Comparison of ENCODE assay signal across 9 cellular contexts in the genomic region with DNA sequence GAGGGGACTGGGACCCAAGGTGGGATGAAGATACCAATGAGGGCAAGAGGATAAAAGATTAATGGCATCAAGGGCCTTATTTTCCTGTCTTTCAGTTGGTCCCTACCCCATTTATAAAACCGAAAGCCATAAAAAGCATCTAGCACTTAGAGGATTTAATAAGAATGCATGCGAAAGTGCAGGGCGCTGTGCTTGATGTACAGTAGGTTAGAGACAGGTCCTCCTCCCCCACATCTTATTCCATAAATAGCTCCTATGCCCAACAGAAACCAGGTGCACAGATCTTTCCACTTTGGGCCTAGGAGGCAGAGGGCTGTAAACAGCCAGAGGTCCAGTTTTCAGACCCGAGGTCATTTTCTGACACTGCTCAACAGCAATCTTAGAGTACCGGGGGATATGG. TPM values are rescaled to one million over a fixed set of nuclear protein-coding genes. Genes with fewer than 3 reads are reported as not detected.
DNase-seq lines count a peak whose midpoint lies in the region; ATAC-seq, FAIRE-seq and TF ChIP-seq lines count a peak whose summit lies in the region.
"Had no signal": no experiment of that assay in that cellular context is flagged by ENCODE, and none has a peak within 500 bp of the region (broad histone marks: within the 10 kb centered on the region; RNA-seq: fewer than 3 reads in every experiment).

No MANE protein-coding gene starts in this region.

- H3K27me3 ChIP-seq in BLaER1, result no peaks in the 10 kb centered on the region
- no peaks in the 10 kb centered on the region for H3K27me3 ChIP-seq in NT2/D1 (ENCODE audit: insufficient read depth, insufficient read length)
- no peaks in the 10 kb centered on the region for H3K27me3 ChIP-seq in H1 (replicated peaks in 1 of 4; ENCODE audit: control insufficient read depth in 3 of 4, extremely low read depth in 1 of 4, insufficient read depth in 3 of 4, low read length in 3 of 4)

- peaks cover 4 to 21% of the 10 kb centered on the region in 2 experiments; a peak in 3 of 4 replicates for H3K79me2 ChIP-seq in H1 (ENCODE audit: control insufficient read depth in 1 of 2, insufficient read depth in 2 of 2, low read length in 2 of 2)

- H3K14ac ChIP-seq in H1 (ENCODE audit: insufficient read length), result no peak overlapping the region

- H3K79me1 ChIP-seq in H1 (ENCODE audit: low read depth, low read length), result peaks cover 14% of the 10 kb centered on the region

- H2BK5ac ChIP-seq in H1 (ENCODE audit: low read depth, low read length), result no peak overlapping the region

- CTCF ChIA-PET in H1 (lab: Charles Lee; ENCODE audit: partially characterized antibody) (interaction anchor here (0.6 to 2.6 kb wide), 3 partner anchors 11 to 269 kb away, joined by 3 to 16 read pairs (median 3); a partner anchor contains a TSS), HEK293T (lab: Yijun Ruan, JAX) (interaction anchor here (1.7 kb wide), 1 partner anchor 11 kb away, joined by 6 read pairs; no protein-coding TSS in a partner anchor)

- H3K4ac ChIP-seq in H1 (replicated peaks; ENCODE audit: insufficient read length, low read depth, low read length), result no peak overlapping the region

- H2AFZ ChIP-seq in H1 (ENCODE audit: low read length), result no peak overlapping the region

- ATAC-seq in GM21515 (IDR thresholded peaks at IDR 0.05; ENCODE audit: unreplicated experiment), result no peak

- peak overlapping the region; percentile 83 for H3K4me3 ChIP-seq in BLaER1
- H3K4me3 ChIP-seq in NT2/D1 (ENCODE audit: insufficient read length, low read depth), result peak overlapping the region; percentile 77
- peak overlapping the region; percentile 71 to 96 (median 84) for H3K4me3 ChIP-seq in H1 (ENCODE audit: extremely low read depth in 1 of 4, insufficient read depth in 2 of 4, low read depth in 3 of 4, low read length in 4 of 4)

- TF ChIP-seq POLR2A in H1 (IDR thresholded peaks at IDR 0.05; ENCODE audit: control extremely low read depth in 1 of 2, low read depth in 2 of 2, low read length in 2 of 2), result no peak

- H3K18ac ChIP-seq in H1 (ENCODE audit: extremely low read depth, low read length), result no peak overlapping the region; the same call in 1 of the 2 replicates

- peaks cover 16% of the 10 kb centered on the region for H4K20me1 ChIP-seq in BLaER1
- H4K20me1 ChIP-seq in H1 (replicated peaks in 1 of 2; ENCODE audit: control insufficient read depth in 1 of 2, insufficient read depth in 2 of 2, low read length in 2 of 2), result peaks cover 8% of the 10 kb centered on the region in 2 experiments

- H3K36me3 Mint-ChIP-seq in nephron (ENCODE audit: low read depth), result peaks cover 19% of the 10 kb centered on the region

- H3K9me3 ChIP-seq in BLaER1 (no peaks in the 10 kb centered on the region), NT2/D1 (ENCODE audit: insufficient read depth, low read length) (no peaks in the 10 kb centered on the region), H1 (ENCODE audit: insufficient read depth in 2 of 2, low read depth in 1 of 2, low read length in 1 of 2) (no peaks in the 10 kb centered on the region)

- no peak for TF ChIP-seq RAD21 in H1 (IDR thresholded peaks at IDR 0.05 in 1 of 2, conservative IDR thresholded peaks at IDR 0.05 in 1 of 2; ENCODE audit: low read depth in 2 of 2, low read length in 2 of 2)

- H3K9ac ChIP-seq in BLaER1 (peak overlapping the region; percentile 96), NT2/D1 (ENCODE audit: insufficient read length, low read depth) (peak overlapping the region; percentile 86), H1 (replicated peaks in 1 of 4; ENCODE audit: extremely low read depth in 1 of 4, low read depth in 3 of 4, low read length in 3 of 4) (no peak overlapping the region)

- TF ChIP-seq CTCF in H1 (IDR thresholded peaks at IDR 0.05; ENCODE audit: control extremely low read depth in 1 of 3, insufficient read depth in 1 of 3, low read depth in 1 of 3, low read length in 3 of 3) (no peak), nephron (IDR thresholded peaks at IDR 0.05; ENCODE audit: unreplicated experiment in 3 of 3) (no peak)

- no peak overlapping the region for H4K91ac ChIP-seq in H1 (replicated peaks; ENCODE audit: insufficient read length, low read length)

- H2BK120ac ChIP-seq in H1 (replicated peaks; ENCODE audit: low read depth, low read length), result no peak overlapping the region

- H4K8ac ChIP-seq in H1 (ENCODE audit: extremely low read depth, insufficient read depth, low read length), result no peak overlapping the region

- peak overlapping the region; percentile 73 to 93 (median 89) for H3K27ac Mint-ChIP-seq in nephron

- H3K4me2 ChIP-seq in BLaER1 (peak overlapping the region; percentile 95), H1 (ENCODE audit: insufficient read depth in 1 of 2, low read depth in 2 of 2, low read length in 2 of 2) (peak overlapping the region; percentile 26 to 93)

- WGBS in H1 (ENCODE audit: extremely low coverage in 1 of 2, insufficient coverage in 1 of 2, insufficient read length in 1 of 2, insufficient replicate concordance in 2 of 2, low coverage in 1 of 2, low lambda C conversion rate in 2 of 2, missing lambda C conversion rate in 1 of 2), 2 experiments, result 68% methylated on average over 5 of the region's 5 CpGs; no CpG with 5 or more reads in 1 of the 2 experiments

- H2BK12ac ChIP-seq in H1 (ENCODE audit: low read depth, low read length), result no peak overlapping the region

- no peaks in the 10 kb centered on the region for H3K9me3 Mint-ChIP-seq in nephron

- POLR2A ChIA-PET in H1 (lab: Charles Lee; ENCODE audit: partially characterized antibody), result interaction anchor here (1.0 to 4.2 kb wide), 6 partner anchors 9 to 200 kb away, joined by 4 to 35 read pairs (median 18); a partner anchor contains a TSS
- POLR2A ChIA-PET in HEK293T (lab: Yijun Ruan, JAX), result interaction anchor here (1.1 to 2.9 kb wide), 7 partner anchors 8 to 149 kb away, joined by 3 to 17 read pairs (median 5); a partner anchor contains a TSS

- H3K4me1 Mint-ChIP-seq in nephron, result peaks cover 25% of the 10 kb centered on the region

- H4K5ac ChIP-seq in H1 (ENCODE audit: insufficient read length, low read depth, low read length), result no peak overlapping the region

- H2BK20ac ChIP-seq in H1 (ENCODE audit: low read length), result no peak overlapping the region

- DNase-seq in NT2/D1 (ENCODE audit: low read depth, low spot score), result no peak
- DNase-seq in H1 (ENCODE audit: low read depth in 1 of 2, low spot score in 2 of 2), result no peak
- no peak for DNase-seq in AG20443 (ENCODE audit: low spot score)
- DNase-seq in activated CD8-positive, alpha-beta memory T cell treated with anti-CD3 and anti-CD28 coated beads for 24 hours, result no peak
- DNase-seq in HEK293T (ENCODE audit: extremely low spot score), result no peak

- no peaks in the 10 kb centered on the region for H3K27me3 Mint-ChIP-seq in nephron (ENCODE audit: low read depth)

- TF ChIP-seq EP300 in H1 (IDR thresholded peaks at IDR 0.05; ENCODE audit: borderline replicate concordance in 1 of 2, low read depth in 2 of 2, low read length in 2 of 2), result no peak

- H3K36me3 ChIP-seq in BLaER1 (peaks cover 33% of the 10 kb centered on the region), NT2/D1 (ENCODE audit: insufficient read depth, insufficient read length, low read length) (peaks cover 35% of the 10 kb centered on the region), H1 (ENCODE audit: control insufficient read depth in 2 of 4, insufficient read depth in 4 of 4, low read length in 3 of 4) (peaks cover 0 to 17% (median 7%) of the 10 kb centered on the region in 4 experiments; a peak in 4 of 8 replicates)

- H3K23ac ChIP-seq in H1 (ENCODE audit: insufficient read length), result no peak overlapping the region

- peak overlapping the region; percentile 46; the same call in 1 of the 2 replicates for H2BK15ac ChIP-seq in H1 (ENCODE audit: low read length)

- H2AK5ac ChIP-seq in H1 (ENCODE audit: low read depth, low read length), result no peak overlapping the region

- no peak overlapping the region for H3K56ac ChIP-seq in H1 (replicated peaks; ENCODE audit: insufficient read length, low read depth, low read length)

- H3K4me3 Mint-ChIP-seq in nephron, result peak overlapping the region; percentile 87 to 97 (median 97)

- H3K27ac ChIP-seq in BLaER1, result peak overlapping the region; percentile 19; the same call in 1 of the 2 replicates
- no peak overlapping the region for H3K27ac ChIP-seq in H1 (ENCODE audit: low read depth, low read length)

- no peak for FAIRE-seq in H1 (lab: Jason Lieb, UNC)

- H3K4me1 ChIP-seq in BLaER1, result peaks cover 43% of the 10 kb centered on the region
- peaks cover 8% of the 10 kb centered on the region for H3K4me1 ChIP-seq in NT2/D1 (ENCODE audit: insufficient read depth, insufficient read length)
- peaks cover 5 to 12% (median 7%) of the 10 kb centered on the region in 4 experiments for H3K4me1 ChIP-seq in H1 (replicated peaks in 1 of 4; ENCODE audit: control insufficient read depth in 3 of 4, insufficient read depth in 4 of 4, low read length in 3 of 4)

- peaks cover 4% of the 10 kb centered on the region; the same call in 1 of the 2 replicates for H3K23me2 ChIP-seq in H1 (ENCODE audit: low read depth, low read length)

RNA-seq across cellular contexts. Expression of a gene that starts 1.2 kb away (rescaled TPM):
- total RNA-seq in H1 (2021; fragmentation: NEBNext Ultra II Directional; extraction: Animal tissue kit (Norgen Biotek cat#: 25700)), result 69.3 and 72.4 TPM in 2 replicates
- 109 and 152 TPM in 2 replicates for polyA plus RNA-seq in H1 (2011; rRNA removed)
- polyA plus RNA-seq in H1 (2011; cell fraction: cytosol; rRNA removed), result 78.5 TPM
- polyA plus RNA-seq in H1 (2011; cell fraction: nucleus; rRNA removed), result 326 TPM
- 59.5 to 71.0 TPM (median 64.2 TPM) in 4 replicates for polyA plus RNA-seq in H1 (2012, experiment 1 of 2)
- 52.8 TPM for polyA plus RNA-seq in H1 (2012, experiment 2 of 2)
- polyA plus RNA-seq in H1 (2013, experiment 1 of 2), result 69.6 TPM
- polyA plus RNA-seq in H1 (2013, experiment 2 of 2), result 66.7 TPM
- polyA minus RNA-seq in H1 (2011; rRNA and poly(A)+ RNA removed), result 29.7 and 35.2 TPM in 2 replicates
- polyA minus RNA-seq in H1 (2011; cell fraction: cytosol; rRNA and poly(A)+ RNA removed), result 28.4 TPM
- 43.1 TPM for polyA minus RNA-seq in H1 (2011; cell fraction: nucleus; rRNA and poly(A)+ RNA removed)

RNA-seq across cellular contexts. Expression of a gene that starts 22.7 kb away (rescaled TPM):
- 0.60 and 0.61 TPM in 2 replicates for total RNA-seq in H1 (2021; fragmentation: NEBNext Ultra II Directional; extraction: Animal tissue kit (Norgen Biotek cat#: 25700))
- polyA plus RNA-seq in H1 (2011; rRNA removed), result 0.39 and 0.50 TPM in 2 replicates
- polyA plus RNA-seq in H1 (2011; cell fraction: cytosol; rRNA removed), result 0.48 TPM
- polyA plus RNA-seq in H1 (2011; cell fraction: nucleus; rRNA removed), result 0.58 TPM
- 0.95 to 1.1 TPM (median 0.99 TPM) in 4 replicates for polyA plus RNA-seq in H1 (2012, experiment 1 of 2)
- polyA plus RNA-seq in H1 (2012, experiment 2 of 2), result 0.59 TPM
- polyA plus RNA-seq in H1 (2013, experiment 1 of 2), result 0.47 TPM
- polyA plus RNA-seq in H1 (2013, experiment 2 of 2), result 0.46 TPM
- polyA minus RNA-seq in H1 (2011; rRNA and poly(A)+ RNA removed), result 0.49 and 0.69 TPM in 2 replicates
- polyA minus RNA-seq in H1 (2011; cell fraction: cytosol; rRNA and poly(A)+ RNA removed), result not detected
- polyA minus RNA-seq in H1 (2011; cell fraction: nucleus; rRNA and poly(A)+ RNA removed), result 0.40 TPM
- total RNA-seq: activated CD8-positive, alpha-beta memory T cell treated with anti-CD3 and anti-CD28 coated beads for 36 hours had no signal

RNA-seq across cellular contexts. Expression of a gene that starts 22.9 kb away (rescaled TPM):
- 285 and 297 TPM in 2 replicates for total RNA-seq in H1 (2021; fragmentation: NEBNext Ultra II Directional; extraction: Animal tissue kit (Norgen Biotek cat#: 25700))
- polyA plus RNA-seq in H1 (2011; rRNA removed), result 682 and 981 TPM in 2 replicates
- polyA plus RNA-seq in H1 (2011; cell fraction: cytosol; rRNA removed), result 723 TPM
- polyA plus RNA-seq in H1 (2011; cell fraction: nucleus; rRNA removed), result 505 TPM
- 390 to 469 TPM (median 435 TPM) in 4 replicates for polyA plus RNA-seq in H1 (2012, experiment 1 of 2)
- 1,375 TPM for polyA plus RNA-seq in H1 (2012, experiment 2 of 2)
- polyA plus RNA-seq in H1 (2013, experiment 1 of 2), result 559 TPM
- polyA plus RNA-seq in H1 (2013, experiment 2 of 2), result 543 TPM
- 280 and 310 TPM in 2 replicates for polyA minus RNA-seq in H1 (2011; rRNA and poly(A)+ RNA removed)
- polyA minus RNA-seq in H1 (2011; cell fraction: cytosol; rRNA and poly(A)+ RNA removed), result 95.0 TPM
- polyA minus RNA-seq in H1 (2011; cell fraction: nucleus; rRNA and poly(A)+ RNA removed), result 120 TPM

RNA-seq across cellular contexts. Expression of a gene that starts 28.3 kb away (rescaled TPM):
- 11.1 and 11.3 TPM in 2 replicates for total RNA-seq in H1 (2021; fragmentation: NEBNext Ultra II Directional; extraction: Animal tissue kit (Norgen Biotek cat#: 25700))
- 8.3 and 9.2 TPM in 2 replicates for polyA plus RNA-seq in H1 (2011; rRNA removed)
- 8.2 TPM for polyA plus RNA-seq in H1 (2011; cell fraction: cytosol; rRNA removed)
- polyA plus RNA-seq in H1 (2011; cell fraction: nucleus; rRNA removed), result 17.4 TPM
- polyA plus RNA-seq in H1 (2012, experiment 1 of 2), result 6.7 to 9.7 TPM (median 7.5 TPM) in 4 replicates
- polyA plus RNA-seq in H1 (2012, experiment 2 of 2), result 0.70 TPM
- 10.6 TPM for polyA plus RNA-seq in H1 (2013, experiment 1 of 2)
- polyA plus RNA-seq in H1 (2013, experiment 2 of 2), result 9.5 TPM
- polyA minus RNA-seq in H1 (2011; rRNA and poly(A)+ RNA removed), result 36.5 and 44.8 TPM in 2 replicates
- 16.6 TPM for polyA minus RNA-seq in H1 (2011; cell fraction: cytosol; rRNA and poly(A)+ RNA removed)
- polyA minus RNA-seq in H1 (2011; cell fraction: nucleus; rRNA and poly(A)+ RNA removed), result 28.0 TPM

Comparison
In these comparisons a context has a peak if more than half of its experiments do, and no peak if none do; other contexts are left out.
1. H3K9ac ChIP-seq: peak in BLaER1 (single experiment) and NT2/D1 (single experiment); none in H1 (0 of 4).
2. Peak in every context shown above with its lines, with median percentiles within 50 percentile points of each other: H3K4me3 ChIP-seq.